Comparison of ENCODE assay signal across 20 cellular contexts in the genomic region with DNA sequence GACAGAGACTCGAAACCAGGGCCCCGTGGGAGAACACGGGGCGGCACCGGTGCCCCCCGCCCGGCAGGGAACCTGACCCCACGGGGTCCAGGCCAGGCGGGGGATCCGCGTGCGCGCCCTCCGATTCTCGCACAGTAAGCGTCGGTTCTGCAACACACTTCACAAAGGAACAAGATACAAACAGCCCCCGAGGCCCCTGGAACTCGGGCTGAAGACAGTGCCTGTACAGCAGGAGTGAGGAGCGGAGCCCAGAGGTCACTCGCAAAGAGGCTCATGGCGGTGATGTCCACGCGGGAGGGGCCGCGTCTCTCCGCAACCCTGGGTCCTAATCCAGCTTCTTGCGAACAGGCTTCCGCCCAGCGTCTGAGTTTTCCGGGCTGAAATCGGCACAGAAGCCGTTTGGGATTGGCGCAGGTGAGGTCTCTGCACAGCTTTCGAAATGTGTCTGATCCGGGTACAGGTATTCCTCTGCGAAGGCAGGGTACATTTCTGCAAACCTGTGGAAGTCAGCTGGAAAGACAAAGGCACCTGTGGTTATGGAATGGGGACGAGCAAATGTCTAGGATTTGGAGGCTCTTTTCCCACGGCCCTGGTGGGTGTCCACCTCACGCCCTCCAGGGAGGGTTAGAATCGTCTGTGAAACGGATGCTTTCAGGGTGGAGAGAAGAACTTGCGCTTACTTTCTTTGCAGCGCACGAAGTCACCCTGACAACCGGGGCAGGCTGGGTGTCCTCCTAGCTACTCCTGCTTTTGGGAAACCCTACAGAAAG. TPM values are rescaled to one million over a fixed set of nuclear protein-coding genes. Genes with fewer than 3 reads are reported as not detected.
DNase-seq lines count a peak whose midpoint lies in the region; ATAC-seq and TF ChIP-seq lines count a peak whose summit lies in the region.
"Had no signal": no experiment of that assay in that cellular context is flagged by ENCODE, and none has a peak within 500 bp of the region (broad histone marks: within the 10 kb centered on the region; RNA-seq: fewer than 3 reads in every experiment).

No MANE protein-coding gene starts in this region.

- no peak overlapping the region for H3K4me2 ChIP-seq in smooth muscle cell

- H3K9ac ChIP-seq in smooth muscle cell (ENCODE audit: low read depth) = no peak overlapping the region

- peaks cover 10% of the 10 kb centered on the region for H3F3A ChIP-seq in smooth muscle cell (ENCODE audit: low read depth)

- H3K4me3 Mint-ChIP-seq in neural crest cell = no peak overlapping the region
- H3K4me3 Mint-ChIP-seq: HFFc6 had no signal

- no peak overlapping the region for H3K27ac ChIP-seq in RWPE2 (ENCODE audit: poor library complexity, severe bottlenecking)
- H3K27ac ChIP-seq in smooth muscle cell (ENCODE audit: low read depth) = no peak overlapping the region
- H3K27ac ChIP-seq: SJSA1 had no signal

- H2AFZ ChIP-seq in smooth muscle cell (ENCODE audit: low read depth) = no peak overlapping the region

- no peaks in the 10 kb centered on the region for H3K79me2 ChIP-seq in smooth muscle cell (ENCODE audit: low read depth)

- H3K36me3 ChIP-seq in RWPE2 (ENCODE audit: low read depth) (peaks cover 56% of the 10 kb centered on the region), smooth muscle cell (ENCODE audit: low read depth) (no peaks in the 10 kb centered on the region)

- no peaks in the 10 kb centered on the region for H4K20me1 ChIP-seq in smooth muscle cell (ENCODE audit: low read depth)

- peaks cover 2% of the 10 kb centered on the region for H3K27me3 Mint-ChIP-seq in neural crest cell (ENCODE audit: low read depth)

- no peaks in the 10 kb centered on the region for H3K27me3 ChIP-seq in RWPE2 (ENCODE audit: insufficient read depth, poor library complexity, severe bottlenecking)
- H3K27me3 ChIP-seq in smooth muscle cell (ENCODE audit: low read depth) = no peaks in the 10 kb centered on the region
- H3K27me3 ChIP-seq: SJSA1 had no signal

- H3K4me1 Mint-ChIP-seq in neural crest cell = peaks cover 12% of the 10 kb centered on the region

- H3K36me3 Mint-ChIP-seq in neural crest cell (ENCODE audit: low read depth) = peaks cover 54% of the 10 kb centered on the region

- H3K4me1 ChIP-seq in RWPE2 (ENCODE audit: insufficient read depth, poor library complexity, severe bottlenecking) = no peaks in the 10 kb centered on the region
- H3K4me1 ChIP-seq in smooth muscle cell (ENCODE audit: low read depth) = no peaks in the 10 kb centered on the region
- H3K4me1 ChIP-seq: SJSA1 had no signal

- peak overlapping the region; percentile 57 for H3K27ac Mint-ChIP-seq in neural crest cell (ENCODE audit: unreplicated experiment)
- H3K27ac Mint-ChIP-seq: HFFc6 had no signal

- WGBS in smooth muscle cell (ENCODE audit: low lambda C conversion rate) = 97% methylated on average over 46 of the region's 46 CpGs

- H3K4me3 ChIP-seq in RWPE2 (ENCODE audit: severe bottlenecking) = no peak overlapping the region
- no peak overlapping the region for H3K4me3 ChIP-seq in smooth muscle cell
- H3K4me3 ChIP-seq: SJSA1 had no signal

- TF ChIP-seq CTCF in RWPE2 (IDR thresholded peaks at IDR 0.05; ENCODE audit: poor library complexity, severe bottlenecking) (no peak), neural crest cell (conservative IDR thresholded peaks at IDR 0.05) (no peak), smooth muscle cell (IDR thresholded peaks at IDR 0.05; ENCODE audit: borderline replicate concordance, insufficient read depth, poor library complexity, severe bottlenecking) (no peak)

- DNase-seq in activated gamma-delta T cell treated with Interleukin-2 at 50 U/mL for 16 hours (peak; percentile 1), activated gamma-delta T cell (lab: John Stamatoyannopoulos, UW) (no peak), D341Med (ENCODE audit: low spot score) (peak; percentile 28), RWPE2 (ENCODE audit: low spot score) (peak; percentile 68), neural crest cell (ENCODE audit: low read depth, low spot score) (no peak), NCI-H2196 treated with DMSO at 0.1 percent for 48 hours (lab: John Stamatoyannopoulos, UW; ENCODE audit: unreplicated experiment) (no peak), smooth muscle cell (lab: John Stamatoyannopoulos, UW; ENCODE audit: unreplicated experiment) (no peak), HuH-7 (ENCODE audit: low spot score) (no peak)
- DNase-seq: C1 segment of cervical spinal cord, DMS79 treated with DMSO at 0.1 percent for 48 hours, HFFc6, IMR-90, NCI-H187, NCI-H226, NCI-H524, PC-3 had no signal

- peaks cover 9% of the 10 kb centered on the region for H3K9me3 Mint-ChIP-seq in neural crest cell

- no peaks in the 10 kb centered on the region for H3K9me3 ChIP-seq in RWPE2 (ENCODE audit: severe bottlenecking)
- H3K9me3 ChIP-seq in smooth muscle cell (replicated peaks; ENCODE audit: low read depth) = no peaks in the 10 kb centered on the region

- no peak for ATAC-seq in RWPE2 (ENCODE audit: low read depth)
- ATAC-seq: PC-3 had no signal

RNA-seq across cellular contexts. Expression of a gene that starts 18.3 kb away (rescaled TPM):
- total RNA-seq in neural crest cell (0.16 and 0.27 TPM in 2 replicates), smooth muscle cell (not detected in 2 replicates)
- polyA plus RNA-seq in smooth muscle cell = not detected in 2 replicates
- total RNA-seq: A673, HFFc6, HT-29, IMR-90, M059J, PC-3, SJSA1 had no signal
- polyA plus RNA-seq: IMR-90 had no signal

Comparison
In these comparisons a context has a peak if more than half of its experiments do, and no peak if none do; other contexts are left out.
1. DNase-seq: peak in activated gamma-delta T cell treated with Interleukin-2 at 50 U/mL for 16 hours (single experiment), D341Med (single experiment) and RWPE2 (single experiment); none in activated gamma-delta T cell (single experiment), neural crest cell (single experiment), NCI-H2196 treated with DMSO at 0.1 percent for 48 hours (single experiment), smooth muscle cell (single experiment) and HuH-7 (single experiment).